ENCODE assay signal across 7 cellular contexts in genomic region chr16:73057369-73058210, GRCh38. TPM values are rescaled to one million over a fixed set of nuclear protein-coding genes. Genes with fewer than 3 reads are reported as not detected.
DNase-seq lines count a peak whose midpoint lies in the region; ATAC-seq, FAIRE-seq and TF ChIP-seq lines count a peak whose summit lies in the region.

No MANE protein-coding gene starts in this region.

- H3K27me3 ChIP-seq in mammary epithelial cell (ENCODE audit: insufficient read depth, low read length) (no peaks in the 10 kb centered on the region), right lobe of liver (no peaks in the 10 kb centered on the region), tibial artery (no peaks in the 10 kb centered on the region)

- CTCF ChIA-PET in mammary epithelial cell (lab: Charles Lee; ENCODE audit: low non-redundant PET): no interaction called here

- dilution Hi-C loops in mammary epithelial cell (cut with HindIII; ENCODE audit: low sequenced_read_pairs): no loop called here

- H3K79me2 ChIP-seq in mammary epithelial cell (ENCODE audit: insufficient read depth, low read length): peaks cover 56% of the 10 kb centered on the region

- no peaks in the 10 kb centered on the region for H4K20me1 ChIP-seq in mammary epithelial cell (ENCODE audit: insufficient read depth, low read length)

- peak overlapping the region; percentile 53 for H3K9ac ChIP-seq in mammary epithelial cell (ENCODE audit: insufficient read depth, low read length)

- peak overlapping the region; percentile 90 for H3K4me2 ChIP-seq in mammary epithelial cell (ENCODE audit: insufficient read depth, low read depth, low read length)

- DNase-seq in GM12892 (ENCODE audit: insufficient read length): no peak
- DNase-seq in KBM-7: peak; percentile 34
- DNase-seq in mammary epithelial cell: peak; percentile 18
- DNase-seq in right lobe of liver: peak in 2 of 3 donors; percentile 60 to 63
- DNase-seq in tibial artery: peak in 1 of 2 donors; percentile 67
- no peak for DNase-seq in GOT3 (lab: John Stamatoyannopoulos, UW)

- H3K9me3 ChIP-seq in mammary epithelial cell (replicated peaks; ENCODE audit: insufficient read depth, low read length): no peaks in the 10 kb centered on the region
- no peaks in the 10 kb centered on the region for H3K9me3 ChIP-seq in right lobe of liver
- no peaks in the 10 kb centered on the region for H3K9me3 ChIP-seq in tibial artery

- peak overlapping the region; percentile 44 for H2AFZ ChIP-seq in mammary epithelial cell (ENCODE audit: low read depth, low read length)

- in situ Hi-C loops in KBM-7 (cut with MboI; ENCODE audit: low pct_unique_long_range_greater_than_20kb, low sequenced_read_pairs) (no loop called here), mammary epithelial cell (cut with MboI; ENCODE audit: low sequenced_read_pairs in 2 of 2) (no loop called here)

- 3% methylated on average over 22 of the region's 100 CpGs for WGBS in mammary epithelial cell (ENCODE audit: low coverage, missing lambda C conversion rate)
- 0% methylated on average over 17 of the region's 100 CpGs for WGBS in right lobe of liver (ENCODE audit: insufficient coverage, low coverage, low lambda C conversion rate, missing lambda C conversion rate)

- H3K27ac ChIP-seq in mammary epithelial cell (ENCODE audit: insufficient read depth, low read depth, low read length): peak overlapping the region; percentile 62
- peak overlapping the region; percentile 94 to 99 (median 96) for H3K27ac ChIP-seq in right lobe of liver
- peak overlapping the region; percentile 99 for H3K27ac ChIP-seq in tibial artery

- H3K4me1 ChIP-seq in mammary epithelial cell (ENCODE audit: insufficient read depth, low read length) (peaks cover 45% of the 10 kb centered on the region), right lobe of liver (peaks cover 0 to 32% (median 17%) of the 10 kb centered on the region in 4 donors), tibial artery (peaks cover 0 to 34% (median 26%) of the 10 kb centered on the region in 4 donors)

- TF ChIP-seq POLR2A in GM12892 (IDR thresholded peaks at IDR 0.05; ENCODE audit: low read depth, low read length) (no peak), right lobe of liver (IDR thresholded peaks at IDR 0.05) (peak; percentile 56)

- TF ChIP-seq CTCF in mammary epithelial cell (conservative IDR thresholded peaks at IDR 0.05 in 1 of 2, IDR thresholded peaks at IDR 0.05 in 1 of 2; ENCODE audit: extremely low read depth in 1 of 2, insufficient read depth in 1 of 2, low read depth in 1 of 2, low read length in 2 of 2): no peak
- peak; percentile 17 to 35 (median 24) for TF ChIP-seq CTCF in right lobe of liver (IDR thresholded peaks at IDR 0.05)
- TF ChIP-seq CTCF in tibial artery (IDR thresholded peaks at IDR 0.05): no peak

- no TSS peak for BruUV-seq in mammary epithelial cell (replicated peaks; lab: Mats Ljungman, UMichigan)

- intact Hi-C loops in mammary epithelial cell (cut with micrococcal nuclease) (loop anchor here (2.0 to 10.0 kb wide), 3 partner anchors 139 to 817 kb away; no protein-coding TSS in a partner anchor), right lobe of liver (cut with DNase I) (no loop called here), tibial artery (cut with DNase I; ENCODE audit: low total_unique reads) (loop anchor here (10.0 kb wide), 1 partner anchor 113 kb away; no protein-coding TSS in a partner anchor)

- H3K4me3 ChIP-seq in mammary epithelial cell (replicated peaks in 1 of 3; ENCODE audit: insufficient read depth in 1 of 3, low read depth in 2 of 3, low read length in 3 of 3) (peak overlapping the region; percentile 55 to 64 (median 63)), right lobe of liver (peak overlapping the region; percentile 57 to 68 (median 58)), tibial artery (peak overlapping the region; percentile 84 to 88)

- FAIRE-seq in GM12892 (lab: Jason Lieb, UNC): peak; percentile 76

- peak; percentile 41 for ATAC-seq in GM21619 (IDR thresholded peaks at IDR 0.05; ENCODE audit: unreplicated experiment)
- ATAC-seq in right lobe of liver: peak; percentile 15 to 52 (median 26)

- no peaks in the 10 kb centered on the region for H3K36me3 ChIP-seq in mammary epithelial cell (ENCODE audit: insufficient read depth, low read length)
- H3K36me3 ChIP-seq in right lobe of liver: no peaks in the 10 kb centered on the region
- H3K36me3 ChIP-seq in tibial artery: no peaks in the 10 kb centered on the region

RNA-seq across cellular contexts. Expression of gene ZFHX3, which starts 9.7 kb away (rescaled TPM):
- 4.2 TPM for polyA plus RNA-seq in GM12892 (2012; ENCODE audit: missing spikeins)
- total RNA-seq in mammary epithelial cell: 10 to 100 TPM in 1 of 2 donors, 1 to 10 TPM in 1; 6.7 to 11.3 TPM
- polyA plus RNA-seq in mammary epithelial cell: 1.5 TPM
- polyA minus RNA-seq in mammary epithelial cell: 11.4 TPM
- total RNA-seq in right lobe of liver: 1 to 10 TPM; 7.1 to 9.4 (median 7.7) TPM

Comparison
In these comparisons a context has a peak if more than half of its experiments do, and no peak if none do; other contexts are left out.
1. DNase-seq: peak in KBM-7 (single experiment), mammary epithelial cell (single experiment) and right lobe of liver (2 of 3); none in GM12892 (single experiment) and GOT3 (single experiment).
2. CTCF ChIP-seq: peak in right lobe of liver (4 of 4); none in mammary epithelial cell (0 of 2) and tibial artery (0 of 2).
3. intact Hi-C loops: an anchor here in mammary epithelial cell (2.0 to 10.0 kb wide) and tibial artery (10.0 kb wide); none called in right lobe of liver.
4. Peak in every context shown above with its lines, with median percentiles within 50 percentile points of each other: H3K27ac ChIP-seq and H3K4me3 ChIP-seq.